ENCODE assay signal across 21 cellular contexts in the genomic region with DNA sequence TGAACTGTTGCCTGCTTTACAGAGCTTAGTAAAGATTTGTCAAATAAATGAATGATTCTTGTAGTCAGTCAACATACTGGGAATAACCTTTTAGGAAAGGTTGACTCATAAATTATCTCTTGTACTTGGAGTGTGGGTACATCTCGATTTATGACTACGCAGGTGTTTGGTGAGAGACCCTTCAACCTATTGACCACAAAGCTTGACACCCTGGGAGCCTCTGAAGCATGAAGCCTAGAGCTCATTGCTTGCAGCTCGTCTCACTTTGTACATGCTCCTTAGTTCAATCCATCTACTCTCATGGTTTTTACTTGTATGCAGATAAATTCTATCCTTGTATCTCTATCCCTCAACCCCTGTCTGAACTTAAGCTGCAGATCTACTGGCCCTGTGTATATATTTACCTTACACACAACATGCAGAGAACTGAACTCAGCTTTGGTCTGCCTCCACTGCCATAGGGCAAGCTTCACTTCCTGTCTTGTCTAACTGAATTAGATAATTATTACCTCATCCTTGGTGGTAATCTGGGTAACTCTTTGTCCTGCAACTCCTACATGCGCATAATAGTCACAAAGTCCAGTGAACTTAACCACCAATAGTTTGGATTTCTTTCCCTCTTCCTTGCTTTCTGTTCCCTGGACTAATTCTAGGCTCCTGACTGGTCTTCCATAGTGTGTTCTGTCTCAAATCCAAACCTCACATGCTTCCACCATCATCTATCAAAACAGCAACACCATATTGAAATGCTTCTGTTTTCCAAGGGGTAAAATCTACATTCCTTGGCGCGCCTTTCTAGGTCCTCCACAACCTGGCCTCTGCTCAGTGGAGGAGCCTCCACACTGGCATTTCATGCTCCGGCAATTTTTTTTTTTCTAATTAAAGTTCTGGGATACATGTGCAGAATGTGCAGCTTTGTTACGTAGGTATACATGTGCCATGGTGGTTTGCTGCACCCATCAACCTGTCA. TPM values are rescaled to one million over a fixed set of nuclear protein-coding genes. Genes with fewer than 3 reads are reported as not detected.
A peak's percentile ranks its signal among the peaks of the same experiment; 100 is the strongest.
DNase-seq lines count a peak whose midpoint lies in the region; ATAC-seq and TF ChIP-seq lines count a peak whose summit lies in the region.
"Had no signal": no experiment of that assay in that cellular context is flagged by ENCODE, and none has a peak within 500 bp of the region (broad histone marks: within the 10 kb centered on the region; RNA-seq: fewer than 3 reads in every experiment).

No MANE protein-coding gene starts in this region.

- H3K27me3 Mint-ChIP-seq in Calu3 (ENCODE audit: unreplicated experiment) (no peaks in the 10 kb centered on the region), WTC11 (ENCODE audit: low read depth) (no peaks in the 10 kb centered on the region)
- H3K27me3 Mint-ChIP-seq: activated B cell treated with CpG ODN at 0.5 μM for 24 hours; activated naive CD8-positive, alpha-beta T cell treated with anti-CD3 and anti-CD28 coated beads, Interleukin-2, amount 50 U/mL, for 24 hours; T-cell had no signal

- no peak overlapping the region for H2AFZ ChIP-seq in mesenchymal stem cell (ENCODE audit: low read depth, low read length)

- H3K4me1 Mint-ChIP-seq in Calu3 (ENCODE audit: low read depth, unreplicated experiment) (peaks cover 13% of the 10 kb centered on the region), WTC11 (peaks cover 7% of the 10 kb centered on the region)
- H3K4me1 Mint-ChIP-seq: activated B cell treated with CpG ODN at 0.5 μM for 24 hours; activated naive CD8-positive, alpha-beta T cell treated with anti-CD3 and anti-CD28 coated beads, Interleukin-2, amount 50 U/mL, for 24 hours; T-cell had no signal

- no peak for DNase-seq in Calu3
- no peak for DNase-seq in WTC11 (ENCODE audit: low spot score)
- DNase-seq in mesenchymal stem cell, result no peak
- no peak for DNase-seq in NCI-H524 (lab: John Stamatoyannopoulos, UW)
- DNase-seq in AG20443 (ENCODE audit: low spot score), result no peak
- DNase-seq in NCI-H1694 treated with DMSO at 0.1 percent for 48 hours (lab: John Stamatoyannopoulos, UW), result no peak
- no peak for DNase-seq in NCI-H1436 treated with DMSO at 0.1 percent for 48 hours (lab: John Stamatoyannopoulos, UW)
- DNase-seq: activated B cell treated with CpG ODN at 0.5 μM for 24 hours; activated CD8-positive, alpha-beta T cell treated with anti-CD3 and anti-CD28 coated beads, Interleukin-2, amount 10 ng/mL, durations not matched to agents 7 days and 5 days; activated naive CD8-positive, alpha-beta T cell treated with anti-CD3 and anti-CD28 coated beads, Interleukin-2, amount 50 U/mL, for 24 hours; CD8-positive, alpha-beta T cell; DND-41; erythroblast; KBM-7; NCI-H1092 treated with DMSO at 0.1 percent for 48 hours; stimulated activated naive CD4-positive, alpha-beta T cell treated with Interleukin-2 at 50 U/mL for 16 hours; T-cell had no signal

- no peak overlapping the region for H2BK120ac ChIP-seq in mesenchymal stem cell (ENCODE audit: low read depth, low read length)

- peak overlapping the region; percentile 69 for H3K27ac ChIP-seq in mesenchymal stem cell (ENCODE audit: low read length, poor library complexity, severe bottlenecking)
- H3K27ac ChIP-seq: gastroesophageal sphincter had no signal

- H3K27ac Mint-ChIP-seq in Calu3 (ENCODE audit: unreplicated experiment) (peak overlapping the region; percentile 32), WTC11 (no peak overlapping the region)
- H3K27ac Mint-ChIP-seq: activated B cell treated with CpG ODN at 0.5 μM for 24 hours; activated CD8-positive, alpha-beta T cell treated with anti-CD3 and anti-CD28 coated beads, Interleukin-2, amount 10 ng/mL, durations not matched to agents 7 days and 5 days; activated naive CD8-positive, alpha-beta T cell treated with anti-CD3 and anti-CD28 coated beads, Interleukin-2, amount 50 U/mL, for 24 hours; CD8-positive, alpha-beta T cell; T-cell had no signal

- H3K27me3 ChIP-seq in mesenchymal stem cell (ENCODE audit: control insufficient read depth in 1 of 2, insufficient read depth in 1 of 2, low read length in 2 of 2), result no peaks in the 10 kb centered on the region
- H3K27me3 ChIP-seq: gastroesophageal sphincter had no signal

- no TSS peak for BruUV-seq in Calu3 (replicated peaks; lab: Mats Ljungman, UMichigan)

- H3K18ac ChIP-seq in mesenchymal stem cell (ENCODE audit: low read depth in 1 of 2, low read length in 2 of 2), result no peak overlapping the region

- H3K9ac ChIP-seq in mesenchymal stem cell (ENCODE audit: low read length), result no peak overlapping the region

- H2AK5ac ChIP-seq in mesenchymal stem cell (ENCODE audit: low read length, severe bottlenecking), result no peak overlapping the region

- H3K36me3 Mint-ChIP-seq in Calu3 (ENCODE audit: insufficient read depth, unreplicated experiment) (no peaks in the 10 kb centered on the region), WTC11 (no peaks in the 10 kb centered on the region)
- H3K36me3 Mint-ChIP-seq: CD8-positive, alpha-beta T cell; T-cell had no signal

- H3K36me3 ChIP-seq in mesenchymal stem cell (ENCODE audit: control insufficient read depth in 1 of 2, insufficient read depth in 2 of 2, low read depth in 1 of 2, low read length in 2 of 2), result no peaks in the 10 kb centered on the region
- H3K36me3 ChIP-seq: gastroesophageal sphincter had no signal

- H3K4me1 ChIP-seq in mesenchymal stem cell (ENCODE audit: control insufficient read depth, insufficient read depth, low read depth, low read length), result peaks cover 10% of the 10 kb centered on the region
- H3K4me1 ChIP-seq: gastroesophageal sphincter had no signal

- H3K4me3 ChIP-seq in mesenchymal stem cell (ENCODE audit: insufficient read depth in 1 of 2, low read depth in 1 of 2, low read length in 2 of 2), result no peak overlapping the region
- H3K4me3 ChIP-seq: gastroesophageal sphincter had no signal

- no peak overlapping the region for H2BK15ac ChIP-seq in mesenchymal stem cell (ENCODE audit: low read depth, poor library complexity, severe bottlenecking)

- CTCF ChIA-PET in Calu3 (lab: Charles Lee) (interaction anchor here (0.5 to 1.1 kb wide), 2 partner anchors 20 to 68 kb away, joined by 3 to 5 read pairs; no protein-coding TSS in a partner anchor), WTC11 (lab: Charles Lee) (interaction anchor here (0.6 to 0.8 kb wide), 2 partner anchors 9 to 62 kb away, joined by 3 to 4 read pairs; no protein-coding TSS in a partner anchor)

- no peaks in the 10 kb centered on the region for H3K9me3 Mint-ChIP-seq in Calu3 (ENCODE audit: low read depth, unreplicated experiment)
- peaks cover 6% of the 10 kb centered on the region; the same call in 1 of the 2 replicates for H3K9me3 Mint-ChIP-seq in WTC11

- H3K4me2 ChIP-seq in mesenchymal stem cell (ENCODE audit: low read length, poor library complexity, severe bottlenecking), result no peak overlapping the region

- H3K4ac ChIP-seq in mesenchymal stem cell (ENCODE audit: low read depth in 1 of 2, low read length in 2 of 2), result no peak overlapping the region

- no peak overlapping the region for H4K8ac ChIP-seq in mesenchymal stem cell (ENCODE audit: low read length)

- ATAC-seq in HG03175 (IDR thresholded peaks at IDR 0.05; ENCODE audit: unreplicated experiment), result peak; percentile 88
- no peak for ATAC-seq in WTC11
- ATAC-seq: activated CD8-positive, alpha-beta T cell treated with anti-CD3 and anti-CD28 coated beads, Interleukin-2, amount 10 ng/mL, durations not matched to agents 7 days and 5 days; activated naive CD8-positive, alpha-beta T cell treated with anti-CD3 and anti-CD28 coated beads, Interleukin-2, amount 50 U/mL, for 24 hours; CD8-positive, alpha-beta T cell; gastroesophageal sphincter; Right ventricle myocardium inferior; T-cell had no signal

- 92% methylated on average over 8 of the region's 8 CpGs for WGBS in mesenchymal stem cell

- H4K91ac ChIP-seq in mesenchymal stem cell (ENCODE audit: low read length), result no peak overlapping the region

- POLR2A ChIA-PET in WTC11 (lab: Charles Lee), result no interaction called here

- no peak overlapping the region for H2BK12ac ChIP-seq in mesenchymal stem cell (ENCODE audit: low read length in 2 of 2)

- no peak overlapping the region for H3K14ac ChIP-seq in mesenchymal stem cell (ENCODE audit: low read length in 2 of 2)

- H3K23ac ChIP-seq in mesenchymal stem cell (ENCODE audit: low read length in 2 of 2), result no peak overlapping the region

- no peak for TF ChIP-seq CTCF in Calu3 (IDR thresholded peaks at IDR 0.05; ENCODE audit: unreplicated experiment)
- no peak for TF ChIP-seq CTCF in WTC11 (IDR thresholded peaks at IDR 0.05)

- no peak overlapping the region for H3K4me3 Mint-ChIP-seq in Calu3 (ENCODE audit: low read depth, unreplicated experiment)
- no peak overlapping the region for H3K4me3 Mint-ChIP-seq in WTC11
- H3K4me3 Mint-ChIP-seq: activated B cell treated with CpG ODN at 0.5 μM for 24 hours; activated CD8-positive, alpha-beta T cell treated with anti-CD3 and anti-CD28 coated beads, Interleukin-2, amount 10 ng/mL, durations not matched to agents 7 days and 5 days; activated naive CD8-positive, alpha-beta T cell treated with anti-CD3 and anti-CD28 coated beads, Interleukin-2, amount 50 U/mL, for 24 hours; CD8-positive, alpha-beta T cell; neural crest cell; T-cell had no signal

- intact Hi-C loops in Calu3 (cut with micrococcal nuclease; ENCODE audit: unreplicated experiment), result no loop called here

- no peak overlapping the region for H2BK5ac ChIP-seq in mesenchymal stem cell (ENCODE audit: low read depth, low read length, poor library complexity, severe bottlenecking)

- H3K79me1 ChIP-seq in mesenchymal stem cell (replicated peaks; ENCODE audit: low read length, poor library complexity, severe bottlenecking), result no peaks in the 10 kb centered on the region

- no peaks in the 10 kb centered on the region for H3K9me3 ChIP-seq in mesenchymal stem cell (ENCODE audit: control insufficient read depth, low read length)
- H3K9me3 ChIP-seq: gastroesophageal sphincter had no signal

TF ChIP-seq in WTC11, 78 proteins besides CTCF, POLR2A, EP300 and RAD21:
- TF ChIP-seq ATF2 (CRISPR knock-in tag; IDR thresholded peaks at IDR 0.05; ENCODE audit: borderline replicate concordance, low read depth), result no peak
- peak; percentile 61; the same call in 1 of the 2 replicates for TF ChIP-seq GABPB1 (CRISPR knock-in tag; IDR thresholded peaks at IDR 0.05)
TF ChIP-seq in WTC11: peak in this region for 1.

RNA-seq across cellular contexts. Expression of gene FAT1, which starts 32.2 kb away (rescaled TPM):
- total RNA-seq in Calu3 (2022) (197 and 210 TPM in 2 replicates), WTC11 (2021) (155 to 172 TPM (median 162 TPM) in 3 replicates)
- 137 TPM for polyA plus RNA-seq in mesenchymal stem cell (2013, experiment 1 of 2)
- 119 TPM for polyA plus RNA-seq in mesenchymal stem cell (2013, experiment 2 of 2)
- total RNA-seq: activated B cell treated with CpG ODN at 0.5 μM for 24 hours; activated CD8-positive, alpha-beta T cell treated with anti-CD3 and anti-CD28 coated beads, Interleukin-2, amount 10 ng/mL, durations not matched to agents 7 days and 5 days; CD8-positive, alpha-beta T cell had no signal
